ENCODE assay signal across 34 cellular contexts in the genomic region with DNA sequence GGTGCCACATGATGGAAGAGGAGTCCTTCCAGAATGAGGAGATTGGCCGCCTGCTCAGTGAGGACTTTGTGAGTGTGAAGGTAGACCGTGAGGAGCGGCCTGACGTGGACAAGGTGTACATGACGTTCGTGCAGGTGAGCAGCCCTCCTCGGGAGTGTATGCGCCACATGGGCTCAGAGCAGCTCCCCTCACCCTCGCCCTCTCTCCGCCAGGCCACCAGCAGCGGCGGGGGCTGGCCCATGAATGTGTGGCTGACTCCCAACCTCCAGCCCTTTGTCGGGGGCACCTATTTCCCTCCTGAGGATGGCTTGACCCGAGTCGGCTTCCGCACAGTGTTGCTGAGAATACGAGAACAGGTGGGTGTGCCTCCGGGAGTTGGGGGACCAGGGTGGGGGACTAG. TPM values are rescaled to one million over a fixed set of nuclear protein-coding genes. Genes with fewer than 3 reads are reported as not detected.
"Had no signal": no experiment of that assay in that cellular context is flagged by ENCODE, and none has a peak within 500 bp of the region (broad histone marks: within the 10 kb centered on the region; RNA-seq: fewer than 3 reads in every experiment).

No MANE protein-coding gene starts in this region.

- H3K4me2 ChIP-seq: smooth muscle cell had no signal

- H3K4me3 Mint-ChIP-seq: T-helper 2 cell treated with Interferon-gamma antibody and Interleukin-4, amounts not matched to agents 5 μg/mL and 100 μg/mL, for 36 hours had no signal

- H3K36me3 Mint-ChIP-seq: activated naive CD4-positive, alpha-beta T cell treated with anti-CD3 and anti-CD28 coated beads, Interleukin-2, amount 50 U/mL, for 72 hours had no signal

- ATAC-seq: activated naive CD4-positive, alpha-beta T cell treated with anti-CD3 and anti-CD28 coated beads, Interleukin-2, amount 50 U/mL, for 72 hours; activated T-cell treated with anti-CD3 and anti-CD28 coated beads, Interleukin-2, amount 50 U/mL, for 72 hours; body of pancreas; gastroesophageal sphincter; left colon; naive thymus-derived CD4-positive, alpha-beta T cell had no signal

- H3K9me3 Mint-ChIP-seq: activated naive CD4-positive, alpha-beta T cell treated with anti-CD3 and anti-CD28 coated beads, Interleukin-2, amount 50 U/mL, for 72 hours; activated T-cell treated with anti-CD3 and anti-CD28 coated beads, Interleukin-2, amount 50 U/mL, for 72 hours; naive thymus-derived CD4-positive, alpha-beta T cell; neural crest cell; T-helper 2 cell treated with Interferon-gamma antibody and Interleukin-4, amounts not matched to agents 5 μg/mL and 100 μg/mL, for 36 hours had no signal

- DNase-seq: activated CD4-positive, alpha-beta T cell treated with anti-CD3 and anti-CD28 coated beads for 4 hours; activated CD4-positive, alpha-beta T cell treated with anti-CD3 and anti-CD28 coated beads, Interleukin-2, amount 50 U/mL, for 4 hours; activated naive CD4-positive, alpha-beta T cell; activated T-cell treated with anti-CD3 and anti-CD28 coated beads for 4 hours; activated T-cell treated with anti-CD3 and anti-CD28 coated beads, Interleukin-2, amount 50 U/mL, for 72 hours; adrenal gland; aorta; body of pancreas; cerebellar nuclear complex; dorsolateral prefrontal cortex; effector memory CD4-positive, alpha-beta T cell; head of caudate nucleus; hippocampal formation; left colon; mammary epithelial cell; midbrain; naive thymus-derived CD4-positive, alpha-beta T cell; stimulated activated CD4-positive, alpha-beta T cell treated with anti-CD3 and anti-CD28 coated beads, Interleukin-1b, Interleukin-23, amount 100 ng/mL, for 48 hours; stimulated activated naive CD4-positive, alpha-beta T cell treated with Interleukin-2 at 50 U/mL for 16 hours had no signal

- H3K27ac Mint-ChIP-seq: activated T-cell treated with anti-CD3 and anti-CD28 coated beads, Interleukin-2, amount 50 U/mL, for 72 hours; T-helper 2 cell treated with Interferon-gamma antibody and Interleukin-4, amounts not matched to agents 5 μg/mL and 100 μg/mL, for 36 hours had no signal

- H3K27me3 ChIP-seq: adrenal gland, body of pancreas, dorsolateral prefrontal cortex, gastroesophageal sphincter, right atrium auricular region, tibial nerve had no signal

- H3K4me3 ChIP-seq: adrenal gland, body of pancreas, coronary artery, dorsolateral prefrontal cortex, gastroesophageal sphincter, right atrium auricular region, smooth muscle cell, tibial nerve had no signal

- FAIRE-seq: keratinocyte had no signal

- H3K27ac ChIP-seq: adrenal gland, body of pancreas, dorsolateral prefrontal cortex, right atrium auricular region had no signal

- H3K9me3 ChIP-seq: adrenal gland, body of pancreas, gastroesophageal sphincter, right atrium auricular region, tibial nerve had no signal

- H3K36me3 ChIP-seq: right atrium auricular region had no signal

RNA-seq across cellular contexts. Expression of gene CACNA1G, which starts 11.7 kb away (rescaled TPM):
- total RNA-seq: epithelial cell of proximal tubule; naive thymus-derived CD4-positive, alpha-beta T cell; pulmonary artery endothelial cell had no signal
- polyA plus RNA-seq: aorta; naive thymus-derived CD4-positive, alpha-beta T cell had no signal

RNA-seq across cellular contexts. Expression of gene EPN3, which starts 16.3 kb away (rescaled TPM):
- total RNA-seq: activated naive CD4-positive, alpha-beta T cell treated with anti-CD3 and anti-CD28 coated beads, Interleukin-2, amount 50 U/mL, for 72 hours; activated T-cell treated with anti-CD3 and anti-CD28 coated beads, Interleukin-2, amount 50 U/mL, for 72 hours; aorta; fibroblast of lung; naive thymus-derived CD4-positive, alpha-beta T cell; neural crest cell; omental fat pad; temporal lobe had no signal
- polyA plus RNA-seq: fibroblast of lung; naive thymus-derived CD4-positive, alpha-beta T cell had no signal

RNA-seq across cellular contexts. Expression of gene MYCBPAP, which starts 40.6 kb away (rescaled TPM):
- polyA plus RNA-seq: liver had no signal
